Comparison of ENCODE assay signal across 1 cellular context in the genomic region with DNA sequence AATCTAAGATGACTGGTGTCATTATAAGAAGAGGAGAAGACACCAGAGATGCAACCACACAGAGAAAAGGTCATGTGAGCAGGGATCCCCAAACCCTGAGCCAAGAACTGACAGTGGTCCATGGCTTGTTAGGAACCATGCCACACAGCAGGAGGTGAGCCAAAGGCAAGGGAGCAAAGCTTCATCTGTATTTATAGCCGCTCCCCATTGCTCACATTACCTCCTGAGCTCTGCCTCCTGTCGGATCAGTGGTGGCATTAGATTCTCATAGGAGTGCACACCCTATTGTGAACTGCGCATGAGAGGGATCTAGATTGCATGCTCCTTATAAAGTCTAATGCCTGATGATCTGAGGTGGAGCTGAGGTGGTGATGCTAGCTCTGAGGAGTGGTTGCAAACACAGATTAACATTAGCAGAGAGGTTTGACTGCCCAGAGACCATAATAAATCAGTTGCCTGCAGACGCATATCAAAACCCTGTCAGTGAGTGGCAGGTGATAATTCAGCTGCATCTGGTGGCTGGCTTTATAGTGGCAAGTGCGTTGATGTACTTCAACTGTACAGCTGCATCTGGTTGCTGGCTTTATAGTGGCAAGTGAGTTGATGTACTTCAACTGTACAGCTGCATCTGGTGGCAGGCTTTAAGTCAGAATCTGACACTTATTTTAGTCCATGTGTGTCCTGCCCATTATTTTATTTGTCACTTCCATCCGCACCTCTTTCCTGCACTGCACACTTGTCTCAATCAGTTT.
TF ChIP-seq lines count a peak whose summit lies in the region.

No MANE protein-coding gene starts in this region.

TF ChIP-seq in HCT116, 20 proteins besides CTCF, POLR2A, EP300 and RAD21 (continued from another document):
- TF ChIP-seq, protein P1, sequence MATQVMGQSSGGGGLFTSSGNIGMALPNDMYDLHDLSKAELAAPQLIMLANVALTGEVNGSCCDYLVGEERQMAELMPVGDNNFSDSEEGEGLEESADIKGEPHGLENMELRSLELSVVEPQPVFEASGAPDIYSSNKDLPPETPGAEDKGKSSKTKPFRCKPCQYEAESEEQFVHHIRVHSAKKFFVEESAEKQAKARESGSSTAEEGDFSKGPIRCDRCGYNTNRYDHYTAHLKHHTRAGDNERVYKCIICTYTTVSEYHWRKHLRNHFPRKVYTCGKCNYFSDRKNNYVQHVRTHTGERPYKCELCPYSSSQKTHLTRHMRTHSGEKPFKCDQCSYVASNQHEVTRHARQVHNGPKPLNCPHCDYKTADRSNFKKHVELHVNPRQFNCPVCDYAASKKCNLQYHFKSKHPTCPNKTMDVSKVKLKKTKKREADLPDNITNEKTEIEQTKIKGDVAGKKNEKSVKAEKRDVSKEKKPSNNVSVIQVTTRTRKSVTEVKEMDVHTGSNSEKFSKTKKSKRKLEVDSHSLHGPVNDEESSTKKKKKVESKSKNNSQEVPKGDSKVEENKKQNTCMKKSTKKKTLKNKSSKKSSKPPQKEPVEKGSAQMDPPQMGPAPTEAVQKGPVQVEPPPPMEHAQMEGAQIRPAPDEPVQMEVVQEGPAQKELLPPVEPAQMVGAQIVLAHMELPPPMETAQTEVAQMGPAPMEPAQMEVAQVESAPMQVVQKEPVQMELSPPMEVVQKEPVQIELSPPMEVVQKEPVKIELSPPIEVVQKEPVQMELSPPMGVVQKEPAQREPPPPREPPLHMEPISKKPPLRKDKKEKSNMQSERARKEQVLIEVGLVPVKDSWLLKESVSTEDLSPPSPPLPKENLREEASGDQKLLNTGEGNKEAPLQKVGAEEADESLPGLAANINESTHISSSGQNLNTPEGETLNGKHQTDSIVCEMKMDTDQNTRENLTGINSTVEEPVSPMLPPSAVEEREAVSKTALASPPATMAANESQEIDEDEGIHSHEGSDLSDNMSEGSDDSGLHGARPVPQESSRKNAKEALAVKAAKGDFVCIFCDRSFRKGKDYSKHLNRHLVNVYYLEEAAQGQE (IDR thresholded peaks at IDR 0.05; ENCODE audit: low read depth) = no peak
- TF ChIP-seq ELF1 (IDR thresholded peaks at IDR 0.05; ENCODE audit: borderline replicate concordance, low read depth) = no peak
- TF ChIP-seq FOSL1 (IDR thresholded peaks at IDR 0.05; ENCODE audit: low read depth) = no peak
- TF ChIP-seq EZH2phosphoT487 (IDR thresholded peaks at IDR 0.05; ENCODE audit: borderline replicate concordance) = no peak
- TF ChIP-seq EZH2 (IDR thresholded peaks at IDR 0.05) = no peak
- TF ChIP-seq, protein P2, sequence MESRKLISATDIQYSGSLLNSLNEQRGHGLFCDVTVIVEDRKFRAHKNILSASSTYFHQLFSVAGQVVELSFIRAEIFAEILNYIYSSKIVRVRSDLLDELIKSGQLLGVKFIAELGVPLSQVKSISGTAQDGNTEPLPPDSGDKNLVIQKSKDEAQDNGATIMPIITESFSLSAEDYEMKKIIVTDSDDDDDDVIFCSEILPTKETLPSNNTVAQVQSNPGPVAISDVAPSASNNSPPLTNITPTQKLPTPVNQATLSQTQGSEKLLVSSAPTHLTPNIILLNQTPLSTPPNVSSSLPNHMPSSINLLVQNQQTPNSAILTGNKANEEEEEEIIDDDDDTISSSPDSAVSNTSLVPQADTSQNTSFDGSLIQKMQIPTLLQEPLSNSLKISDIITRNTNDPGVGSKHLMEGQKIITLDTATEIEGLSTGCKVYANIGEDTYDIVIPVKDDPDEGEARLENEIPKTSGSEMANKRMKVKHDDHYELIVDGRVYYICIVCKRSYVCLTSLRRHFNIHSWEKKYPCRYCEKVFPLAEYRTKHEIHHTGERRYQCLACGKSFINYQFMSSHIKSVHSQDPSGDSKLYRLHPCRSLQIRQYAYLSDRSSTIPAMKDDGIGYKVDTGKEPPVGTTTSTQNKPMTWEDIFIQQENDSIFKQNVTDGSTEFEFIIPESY (IDR thresholded peaks at IDR 0.05; ENCODE audit: extremely low read depth, insufficient replicate concordance, low read length) = no peak
- no peak for TF ChIP-seq CEBPB (IDR thresholded peaks at IDR 0.05; ENCODE audit: low read depth)
- no peak for TF ChIP-seq JUND (IDR thresholded peaks at IDR 0.05)
- no peak for TF ChIP-seq CBX3 (IDR thresholded peaks at IDR 0.05; ENCODE audit: low read depth)
- no peak for TF ChIP-seq EGR1 (IDR thresholded peaks at IDR 0.05; ENCODE audit: low read depth)
- no peak for TF ChIP-seq SIN3A (IDR thresholded peaks at IDR 0.05; ENCODE audit: low read depth)
- no peak for TF ChIP-seq SP1 (IDR thresholded peaks at IDR 0.05; ENCODE audit: low read depth)
- TF ChIP-seq TCF7L2 (IDR thresholded peaks at IDR 0.05; ENCODE audit: borderline replicate concordance, extremely low read depth, insufficient read depth, insufficient read length) = no peak
- TF ChIP-seq POLR2AphosphoS5 (IDR thresholded peaks at IDR 0.05; ENCODE audit: low read depth, low read length) = no peak
